Comparison of ENCODE assay signal across 13 cellular contexts in the genomic region with DNA sequence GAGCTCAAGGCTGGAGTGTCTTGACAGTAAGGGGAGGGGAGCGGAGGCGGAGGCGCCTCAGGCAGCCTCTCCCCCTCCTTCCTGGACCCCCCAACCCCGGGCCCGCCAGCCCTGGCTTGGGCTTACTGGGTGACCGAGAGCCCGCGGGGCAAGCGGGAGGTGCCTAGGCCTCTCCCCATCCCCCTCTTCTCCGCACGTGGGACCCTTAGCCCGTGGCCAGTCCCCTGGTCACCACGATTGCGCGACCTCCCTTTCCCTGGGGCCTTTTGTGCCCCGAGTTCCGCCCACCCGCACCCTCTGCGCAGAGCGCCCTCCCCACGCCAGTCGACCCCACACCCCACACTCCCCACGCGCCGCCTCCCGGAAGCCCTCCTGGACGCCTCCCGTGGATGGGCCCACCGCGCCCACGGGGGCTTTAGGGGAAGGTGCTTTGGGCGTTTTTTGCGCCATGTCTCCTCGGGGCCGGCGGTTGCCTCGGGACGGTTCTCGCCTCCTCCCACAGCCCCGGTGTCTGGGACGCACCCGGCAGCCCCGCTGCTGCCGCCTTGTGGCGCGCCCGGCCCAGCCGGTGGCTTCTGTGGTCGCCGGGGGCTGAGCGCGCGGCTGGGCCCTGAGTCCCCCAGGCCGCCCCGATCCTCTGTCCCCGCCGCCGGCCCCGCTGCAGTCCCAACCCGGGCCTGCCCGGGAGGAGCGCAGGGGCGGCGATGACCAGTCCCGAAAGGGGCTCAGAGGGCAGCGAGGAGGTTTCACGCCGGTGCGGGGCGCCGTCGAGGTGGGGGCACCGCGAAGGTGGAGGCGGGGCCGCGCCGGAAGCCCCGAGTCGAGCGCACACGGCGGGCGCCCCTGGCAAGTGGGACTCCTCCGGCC. TPM values are rescaled to one million over a fixed set of nuclear protein-coding genes. Genes with fewer than 3 reads are reported as not detected.
DNase-seq lines count a peak whose midpoint lies in the region; ATAC-seq and TF ChIP-seq lines count a peak whose summit lies in the region.
"Had no signal": no experiment of that assay in that cellular context is flagged by ENCODE, and none has a peak within 500 bp of the region (broad histone marks: within the 10 kb centered on the region; RNA-seq: fewer than 3 reads in every experiment).

No MANE protein-coding gene starts in this region.

- CTCF ChIA-PET in activated CD4-positive, alpha-beta memory T cell treated with anti-CD3 and anti-CD28 coated beads, Interleukin-2, amount 10 ng/mL, durations not matched to agents 7 days and 5 days (lab: Charles Lee) = interaction anchor here (0.6 kb wide), 1 partner anchor 160 kb away, joined by 5 read pairs; no protein-coding TSS in a partner anchor
- CTCF ChIA-PET in activated CD4-positive, alpha-beta memory T cell treated with anti-CD3 and anti-CD28 coated beads for 36 hours (lab: Charles Lee) = no interaction called here

- peaks cover 43% of the 10 kb centered on the region for H3K4me1 ChIP-seq in suprapubic skin

- WGBS in suprapubic skin = 75% methylated on average over 24 of the region's 85 CpGs

- intact Hi-C loops in activated CD4-positive, alpha-beta memory T cell treated with anti-CD3 and anti-CD28 coated beads for 36 hours (cut with micrococcal nuclease) = no loop called here

- no peaks in the 10 kb centered on the region for H3K36me3 ChIP-seq in suprapubic skin
- H3K36me3 ChIP-seq: tibial artery had no signal

- H3K9me3 ChIP-seq in suprapubic skin = no peaks in the 10 kb centered on the region
- H3K9me3 ChIP-seq: tibial artery had no signal

- H3K36me3 Mint-ChIP-seq in activated CD4-positive, alpha-beta memory T cell treated with anti-CD3 and anti-CD28 coated beads, Interleukin-2, amount 10 ng/mL, durations not matched to agents 7 days and 5 days (ENCODE audit: low read depth) = peaks cover 7% of the 10 kb centered on the region
- H3K36me3 Mint-ChIP-seq in activated CD4-positive, alpha-beta memory T cell treated with anti-CD3 and anti-CD28 coated beads for 36 hours = no peaks in the 10 kb centered on the region

- H3K4me3 ChIP-seq in cardiac fibroblast (replicated peaks in 1 of 2; ENCODE audit: low read depth in 2 of 2, low read length in 2 of 2) (peak overlapping the region in 1 of 2 donors; percentile 19), suprapubic skin (peak overlapping the region; percentile 23)
- H3K4me3 ChIP-seq: tibial artery had no signal

- DNase-seq in activated CD4-positive, alpha-beta memory T cell treated with anti-CD3 and anti-CD28 coated beads, Interleukin-2, amount 10 ng/mL, durations not matched to agents 7 days and 5 days = no peak
- no peak for DNase-seq in activated CD4-positive, alpha-beta memory T cell treated with anti-CD3 and anti-CD28 coated beads for 36 hours
- DNase-seq in cardiac fibroblast (ENCODE audit: low read depth in 2 of 2) = peak in 1 of 2 donors; percentile 51
- DNase-seq in iPS-NIHi11 (ENCODE audit: low spot score) = peak; percentile 73
- no peak for DNase-seq in suprapubic skin (ENCODE audit: low spot score in 2 of 2)
- DNase-seq in activated CD4-positive, CD25-positive, alpha-beta regulatory T cell (lab: John Stamatoyannopoulos, UW) = no peak
- DNase-seq: activated T-cell treated with anti-CD3 and anti-CD28 coated beads, Interleukin-2, amount 50 U/mL, for 4 hours; effector CD8-positive, alpha-beta T cell; NCI-H2107; SW 1271; tibial artery had no signal

- no peak for TF ChIP-seq POLR2A in suprapubic skin (IDR thresholded peaks at IDR 0.05)

- H3K4me3 Mint-ChIP-seq in activated CD4-positive, alpha-beta memory T cell treated with anti-CD3 and anti-CD28 coated beads, Interleukin-2, amount 10 ng/mL, durations not matched to agents 7 days and 5 days = peak overlapping the region; percentile 24
- no peak overlapping the region for H3K4me3 Mint-ChIP-seq in activated CD4-positive, alpha-beta memory T cell treated with anti-CD3 and anti-CD28 coated beads for 36 hours
- H3K4me3 Mint-ChIP-seq: activated T-cell treated with anti-CD3 and anti-CD28 coated beads, Interleukin-2, amount 50 U/mL, for 4 hours had no signal

- H3K9me3 Mint-ChIP-seq in activated CD4-positive, alpha-beta memory T cell treated with anti-CD3 and anti-CD28 coated beads, Interleukin-2, amount 10 ng/mL, durations not matched to agents 7 days and 5 days = no peaks in the 10 kb centered on the region
- H3K9me3 Mint-ChIP-seq in activated CD4-positive, alpha-beta memory T cell treated with anti-CD3 and anti-CD28 coated beads for 36 hours = no peaks in the 10 kb centered on the region
- H3K9me3 Mint-ChIP-seq: activated T-cell treated with anti-CD3 and anti-CD28 coated beads, Interleukin-2, amount 50 U/mL, for 4 hours had no signal

- H3K27me3 ChIP-seq in suprapubic skin = peaks cover 44% of the 10 kb centered on the region

- H3K27me3 Mint-ChIP-seq in activated CD4-positive, alpha-beta memory T cell treated with anti-CD3 and anti-CD28 coated beads, Interleukin-2, amount 10 ng/mL, durations not matched to agents 7 days and 5 days = no peaks in the 10 kb centered on the region
- no peaks in the 10 kb centered on the region for H3K27me3 Mint-ChIP-seq in activated CD4-positive, alpha-beta memory T cell treated with anti-CD3 and anti-CD28 coated beads for 36 hours

- ATAC-seq in HG03280 (IDR thresholded peaks at IDR 0.05; ENCODE audit: unreplicated experiment) (no peak), HG03097 (IDR thresholded peaks at IDR 0.05; ENCODE audit: low FRiP score, unreplicated experiment) (no peak)

- POLR2A ChIA-PET in activated CD4-positive, alpha-beta memory T cell treated with anti-CD3 and anti-CD28 coated beads, Interleukin-2, amount 10 ng/mL, durations not matched to agents 7 days and 5 days (lab: Charles Lee) = interaction anchor here (1.4 to 1.8 kb wide), 3 partner anchors 25 to 40 kb away, joined by 4 to 5 read pairs (median 5); a partner anchor contains a TSS
- POLR2A ChIA-PET in activated CD4-positive, alpha-beta memory T cell treated with anti-CD3 and anti-CD28 coated beads for 36 hours (lab: Charles Lee) = no interaction called here

- TF ChIP-seq CTCF in cardiac fibroblast (IDR thresholded peaks at IDR 0.05; ENCODE audit: low read depth, low read length) (peak; percentile 11), suprapubic skin (IDR thresholded peaks at IDR 0.05) (peak in 1 of 2 donors; percentile 46)

- peaks cover 26% of the 10 kb centered on the region for H3K4me1 Mint-ChIP-seq in activated CD4-positive, alpha-beta memory T cell treated with anti-CD3 and anti-CD28 coated beads, Interleukin-2, amount 10 ng/mL, durations not matched to agents 7 days and 5 days
- peaks cover 8% of the 10 kb centered on the region for H3K4me1 Mint-ChIP-seq in activated CD4-positive, alpha-beta memory T cell treated with anti-CD3 and anti-CD28 coated beads for 36 hours (ENCODE audit: low read depth)

- no peak for TF ChIP-seq EP300 in suprapubic skin (IDR thresholded peaks at IDR 0.05)

- H3K27ac Mint-ChIP-seq in activated CD4-positive, alpha-beta memory T cell treated with anti-CD3 and anti-CD28 coated beads, Interleukin-2, amount 10 ng/mL, durations not matched to agents 7 days and 5 days = no peak overlapping the region
- H3K27ac Mint-ChIP-seq in activated CD4-positive, alpha-beta memory T cell treated with anti-CD3 and anti-CD28 coated beads for 36 hours = no peak overlapping the region

- H3K27ac ChIP-seq in suprapubic skin = no peak overlapping the region
- H3K27ac ChIP-seq: tibial artery had no signal

RNA-seq across cellular contexts. Expression of a gene that starts 3.2 kb away (rescaled TPM):
- 10 to 100 TPM; 22.4 to 23.2 TPM for total RNA-seq in activated CD4-positive, alpha-beta memory T cell treated with anti-CD3 and anti-CD28 coated beads, Interleukin-2, amount 10 ng/mL, durations not matched to agents 7 days and 5 days
- 1 to 10 TPM; 6.6 to 6.8 TPM for total RNA-seq in activated CD4-positive, alpha-beta memory T cell treated with anti-CD3 and anti-CD28 coated beads for 36 hours
- total RNA-seq in suprapubic skin = 1 to 10 TPM; 3.5 to 9.2 (median 4.4) TPM

RNA-seq across cellular contexts. Expression of a gene that starts 21.4 kb away (rescaled TPM):
- total RNA-seq in activated CD4-positive, alpha-beta memory T cell treated with anti-CD3 and anti-CD28 coated beads, Interleukin-2, amount 10 ng/mL, durations not matched to agents 7 days and 5 days = under 1 TPM; 0.71 to 0.75 TPM
- total RNA-seq in activated CD4-positive, alpha-beta memory T cell treated with anti-CD3 and anti-CD28 coated beads for 36 hours = 1 to 10 TPM in 1 of 2 experiments, under 1 TPM in 1; 0.82 to 1.1 TPM
- total RNA-seq in suprapubic skin = 10 to 100 TPM; 25.3 to 69.0 (median 65.5) TPM

RNA-seq across cellular contexts. Expression of a gene that starts 25.6 kb away (rescaled TPM):
- 10 to 100 TPM; 58.8 to 59.6 TPM for total RNA-seq in activated CD4-positive, alpha-beta memory T cell treated with anti-CD3 and anti-CD28 coated beads, Interleukin-2, amount 10 ng/mL, durations not matched to agents 7 days and 5 days
- total RNA-seq in activated CD4-positive, alpha-beta memory T cell treated with anti-CD3 and anti-CD28 coated beads for 36 hours = 10 to 100 TPM; 57.2 to 57.9 TPM
- total RNA-seq in suprapubic skin = 10 to 100 TPM; 45.0 to 54.2 (median 50.9) TPM

RNA-seq across cellular contexts. Expression of a gene that starts 29.6 kb away (rescaled TPM):
- not detected for total RNA-seq in activated CD4-positive, alpha-beta memory T cell treated with anti-CD3 and anti-CD28 coated beads, Interleukin-2, amount 10 ng/mL, durations not matched to agents 7 days and 5 days
- total RNA-seq in activated CD4-positive, alpha-beta memory T cell treated with anti-CD3 and anti-CD28 coated beads for 36 hours = not detected
- 1 to 10 TPM in 1 of 4 donors, not detected in 3; 1.2 TPM for total RNA-seq in suprapubic skin
- total RNA-seq: activated T-cell treated with anti-CD3 and anti-CD28 coated beads, Interleukin-2, amount 50 U/mL, for 4 hours had no signal

RNA-seq across cellular contexts. Expression of a gene that starts 39.6 kb away (rescaled TPM):
- 100 to 1,000 TPM; 314 to 319 TPM for total RNA-seq in activated CD4-positive, alpha-beta memory T cell treated with anti-CD3 and anti-CD28 coated beads, Interleukin-2, amount 10 ng/mL, durations not matched to agents 7 days and 5 days
- 100 to 1,000 TPM; 320 to 325 TPM for total RNA-seq in activated CD4-positive, alpha-beta memory T cell treated with anti-CD3 and anti-CD28 coated beads for 36 hours
- total RNA-seq in suprapubic skin = 100 to 1,000 TPM; 225 to 708 (median 639) TPM

Comparison
In these comparisons a context has a peak if more than half of its experiments do, and no peak if none do; other contexts are left out.
1. RNA of a gene that starts 21.4 kb away (total RNA-seq): 25.3 to 69.0 TPM in suprapubic skin; 0.82 to 1.1 TPM in activated CD4-positive, alpha-beta memory T cell treated with anti-CD3 and anti-CD28 coated beads for 36 hours and 0.71 to 0.75 TPM in activated CD4-positive, alpha-beta memory T cell treated with anti-CD3 and anti-CD28 coated beads, Interleukin-2, amount 10 ng/mL, durations not matched to agents 7 days and 5 days; every median in the first group is over 10 times any median in the second.